In the genomic region with DNA sequence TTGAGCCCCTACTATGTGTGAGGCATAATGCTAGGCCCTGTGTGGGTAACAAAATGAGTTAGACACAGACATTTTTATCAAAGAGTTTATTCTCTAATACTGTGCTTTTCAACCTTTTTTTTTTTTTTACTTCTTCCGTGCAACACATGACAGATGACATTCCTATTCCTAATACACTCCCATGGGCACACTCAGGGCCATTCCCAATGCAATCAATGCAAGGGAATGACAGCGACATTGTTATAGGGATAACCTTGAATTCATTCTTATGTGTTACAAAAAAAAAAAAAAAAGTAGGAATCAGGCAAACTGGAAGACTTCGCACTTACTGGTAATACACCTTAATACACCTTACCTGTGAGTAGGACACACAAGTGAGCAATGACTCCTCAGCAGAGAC, we compare ENCODE assay signal across 25 cellular contexts.
"Had no signal": no experiment of that assay in that cellular context is flagged by ENCODE, and none has a peak within 500 bp of the region (broad histone marks: within the 10 kb centered on the region; RNA-seq: fewer than 3 reads in every experiment).

No MANE protein-coding gene starts in this region.

- H3K27ac ChIP-seq: colonic mucosa, coronary artery, dorsolateral prefrontal cortex, epithelial cell of prostate, esophagus muscularis mucosa, esophagus squamous epithelium, foreskin keratinocyte, gastrocnemius medialis, gastroesophageal sphincter, heart left ventricle, heart right ventricle had no signal

- H3K4me3 Mint-ChIP-seq: dendritic cell treated with granulocyte-macrophage colony-stimulating factor and Interleukin-4, amounts not matched to agents 40 ng/mL and 50 ng/mL, for 4 days; effector memory CD8-positive, alpha-beta T cell; endodermal cell had no signal

- H3K36me3 ChIP-seq: colonic mucosa, esophagus muscularis mucosa, esophagus squamous epithelium, gastrocnemius medialis, gastroesophageal sphincter, heart left ventricle, heart right ventricle had no signal

- H3K9me3 ChIP-seq: colonic mucosa, esophagus muscularis mucosa, esophagus squamous epithelium, gastrocnemius medialis, gastroesophageal sphincter, heart left ventricle, heart right ventricle had no signal

- ATAC-seq: effector memory CD8-positive, alpha-beta T cell; esophagus mucosa; foreskin keratinocyte; gastrocnemius medialis; gastroesophageal sphincter; heart left ventricle; heart right ventricle had no signal

- DNase-seq: colonic mucosa; cortex of kidney; dermis blood vessel endothelial cell; dorsolateral prefrontal cortex; effector CD4-positive, alpha-beta T cell; effector CD8-positive, alpha-beta T cell; effector memory CD4-positive, alpha-beta T cell; effector memory CD8-positive, alpha-beta T cell; endodermal cell; erythroblast; esophagus squamous epithelium; foreskin fibroblast; foreskin keratinocyte; foreskin melanocyte; gastrocnemius medialis; glutamatergic neuron; head of caudate nucleus; heart left ventricle; heart right ventricle had no signal

- H3K27ac Mint-ChIP-seq: dendritic cell treated with granulocyte-macrophage colony-stimulating factor and Interleukin-4, amounts not matched to agents 40 ng/mL and 50 ng/mL, for 4 days; effector memory CD8-positive, alpha-beta T cell; endodermal cell had no signal

- H3K4me3 ChIP-seq: colonic mucosa, coronary artery, dorsolateral prefrontal cortex, esophagus muscularis mucosa, esophagus squamous epithelium, gastrocnemius medialis, gastroesophageal sphincter, heart left ventricle, heart right ventricle had no signal

- H3K9me3 Mint-ChIP-seq: dendritic cell treated with granulocyte-macrophage colony-stimulating factor and Interleukin-4, amounts not matched to agents 40 ng/mL and 50 ng/mL, for 4 days; effector memory CD8-positive, alpha-beta T cell; endodermal cell had no signal

- H3K27me3 ChIP-seq: colonic mucosa, dorsolateral prefrontal cortex, esophagus muscularis mucosa, esophagus squamous epithelium, gastrocnemius medialis, gastroesophageal sphincter, heart left ventricle, heart right ventricle had no signal
